ENCODE assay signal across 8 cellular contexts in genomic region chr9:15357050-15357653, GRCh38. TPM values are rescaled to one million over a fixed set of nuclear protein-coding genes. Genes with fewer than 3 reads are reported as not detected.
DNase-seq lines count a peak whose midpoint lies in the region; ATAC-seq and TF ChIP-seq lines count a peak whose summit lies in the region.

No MANE protein-coding gene starts in this region.

- POLR2A ChIA-PET in activated CD4-positive, alpha-beta T cell treated with anti-CD3 and anti-CD28 coated beads, Interleukin-2, amount 10 ng/mL, durations not matched to agents 7 days and 5 days (lab: Charles Lee): no interaction called here

- no peak overlapping the region for H3K27ac ChIP-seq in osteoblast (ENCODE audit: low read depth, low read length)

- H3K36me3 Mint-ChIP-seq in activated CD4-positive, alpha-beta T cell treated with anti-CD3 and anti-CD28 coated beads, Interleukin-2, amount 10 ng/mL, durations not matched to agents 7 days and 5 days (ENCODE audit: low read depth): no peaks in the 10 kb centered on the region

- H3K4me2 ChIP-seq in osteoblast (ENCODE audit: insufficient read depth, low read length): no peak overlapping the region

- H3K4me3 Mint-ChIP-seq in activated CD4-positive, alpha-beta T cell treated with anti-CD3 and anti-CD28 coated beads, Interleukin-2, amount 10 ng/mL, durations not matched to agents 7 days and 5 days: no peak overlapping the region

- H3K79me2 ChIP-seq in osteoblast (ENCODE audit: insufficient read depth, low read length): no peaks in the 10 kb centered on the region

- no peak overlapping the region for H2AFZ ChIP-seq in osteoblast (ENCODE audit: low read length)

- no peaks in the 10 kb centered on the region for H4K20me1 ChIP-seq in osteoblast (ENCODE audit: insufficient read depth, low read length)

- no peaks in the 10 kb centered on the region for H3K27me3 Mint-ChIP-seq in activated CD4-positive, alpha-beta T cell treated with anti-CD3 and anti-CD28 coated beads, Interleukin-2, amount 10 ng/mL, durations not matched to agents 7 days and 5 days

- H3K27me3 ChIP-seq in osteoblast (ENCODE audit: insufficient read depth, low read length): no peaks in the 10 kb centered on the region

- DNase-seq in activated T-cell treated with anti-CD3 and anti-CD28 coated beads for 1 hour (ENCODE audit: low read depth) (peak; percentile 12), activated T-cell treated with anti-CD3 and anti-CD28 coated beads for 4 hours (no peak), osteoblast (ENCODE audit: insufficient read length, low spot score, missing footprints) (peak; percentile 6), C1 segment of cervical spinal cord (lab: John Stamatoyannopoulos, UW) (no peak), G401 (ENCODE audit: low spot score) (no peak), NCI-H524 (lab: John Stamatoyannopoulos, UW) (no peak)
- peak; percentile 39 for DNase-seq in activated CD4-positive, alpha-beta T cell treated with anti-CD3 and anti-CD28 coated beads, Interleukin-2, amount 10 ng/mL, durations not matched to agents 7 days and 5 days

- no peaks in the 10 kb centered on the region for H3K9me3 ChIP-seq in osteoblast (ENCODE audit: low read depth, low read length)

- peak; percentile 97 for ATAC-seq in HG03469 (IDR thresholded peaks at IDR 0.05; ENCODE audit: unreplicated experiment)

- CTCF ChIA-PET in activated CD4-positive, alpha-beta T cell treated with anti-CD3 and anti-CD28 coated beads, Interleukin-2, amount 10 ng/mL, durations not matched to agents 7 days and 5 days (lab: Charles Lee): interaction anchor here (1.1 kb wide), 1 partner anchor 53 kb away, joined by 3 read pairs; no protein-coding TSS in a partner anchor

- H3K27ac Mint-ChIP-seq in activated CD4-positive, alpha-beta T cell treated with anti-CD3 and anti-CD28 coated beads, Interleukin-2, amount 10 ng/mL, durations not matched to agents 7 days and 5 days: no peak overlapping the region

- no peaks in the 10 kb centered on the region for H3K36me3 ChIP-seq in osteoblast (ENCODE audit: insufficient read depth, low read length)

- no peaks in the 10 kb centered on the region for H3K9me3 Mint-ChIP-seq in activated CD4-positive, alpha-beta T cell treated with anti-CD3 and anti-CD28 coated beads, Interleukin-2, amount 10 ng/mL, durations not matched to agents 7 days and 5 days

- in situ Hi-C loops in G401 (cut with HindIII; ENCODE audit: low sequenced_read_pairs): no loop called here

- TF ChIP-seq CTCF in osteoblast (IDR thresholded peaks at IDR 0.05; ENCODE audit: extremely low read depth, low read depth, low read length): no peak

- peaks cover 22% of the 10 kb centered on the region for H3K4me1 Mint-ChIP-seq in activated CD4-positive, alpha-beta T cell treated with anti-CD3 and anti-CD28 coated beads, Interleukin-2, amount 10 ng/mL, durations not matched to agents 7 days and 5 days

- H3K4me1 ChIP-seq in osteoblast (ENCODE audit: insufficient read depth, low read length): no peaks in the 10 kb centered on the region

- no peak overlapping the region for H3K4me3 ChIP-seq in osteoblast (ENCODE audit: insufficient read depth, low read length)

RNA-seq across cellular contexts. Expression of gene TTC39B, which starts 50.1 kb away (rescaled TPM):
- total RNA-seq in activated CD4-positive, alpha-beta T cell treated with anti-CD3 and anti-CD28 coated beads, Interleukin-2, amount 10 ng/mL, durations not matched to agents 7 days and 5 days: 10 to 100 TPM; 25.5 to 27.0 TPM
- total RNA-seq in osteoblast: 14.1 and 18.5 TPM in 2 replicates
- 2.3 and 2.6 TPM in 2 replicates for total RNA-seq in G401 (2014; rRNA removed; shearing (Covaris generic))

Comparison
In these comparisons a context has a peak if more than half of its experiments do, and no peak if none do; other contexts are left out.
1. DNase-seq: peak in activated T-cell treated with anti-CD3 and anti-CD28 coated beads for 1 hour (single experiment), activated CD4-positive, alpha-beta T cell treated with anti-CD3 and anti-CD28 coated beads, Interleukin-2, amount 10 ng/mL, durations not matched to agents 7 days and 5 days (single experiment) and osteoblast (single experiment); none in activated T-cell treated with anti-CD3 and anti-CD28 coated beads for 4 hours (single experiment), C1 segment of cervical spinal cord (0 of 14), G401 (single experiment) and NCI-H524 (0 of 2).